ENCODE assay signal across 10 cellular contexts in genomic region chr12:114812858-114813761, GRCh38.
DNase-seq lines count a peak whose midpoint lies in the region; TF ChIP-seq lines count a peak whose summit lies in the region.
"Had no signal": no experiment of that assay in that cellular context is flagged by ENCODE, and none has a peak within 500 bp of the region (broad histone marks: within the 10 kb centered on the region; RNA-seq: fewer than 3 reads in every experiment).

No MANE protein-coding gene starts in this region.

- TF ChIP-seq CTCF in thyroid gland (IDR thresholded peaks at IDR 0.05) (no peak), GM13977 (IDR thresholded peaks at IDR 0.05; ENCODE audit: extremely low read depth, insufficient read depth, missing control alignments) (no peak)

- peak overlapping the region; percentile 1; the same call in 1 of the 2 replicates for H3K4me3 ChIP-seq in SJSA1
- H3K4me3 ChIP-seq in thyroid gland (replicated peaks in 1 of 3), result no peak overlapping the region
- H3K4me3 ChIP-seq: GM12878 had no signal

- peaks cover 15% of the 10 kb centered on the region; the same call in 1 of the 2 replicates for H3K4me1 ChIP-seq in SJSA1 (replicated peaks)
- H3K4me1 ChIP-seq in thyroid gland, result peaks cover 0 to 5% of the 10 kb centered on the region in 2 donors

- H3K27me3 ChIP-seq in SJSA1 (replicated peaks) (no peaks in the 10 kb centered on the region), thyroid gland (no peaks in the 10 kb centered on the region)

- DNase-seq in M059J (ENCODE audit: low read depth) (peak; percentile 84), SJSA1 (ENCODE audit: low read depth in 1 of 2, low spot score in 2 of 2) (peak; percentile 50 to 71), left kidney (ENCODE audit: low read depth, low spot score) (peak; percentile 85), thyroid gland (peak; percentile 59 to 60), posterior cingulate gyrus (no peak), NCI-H2081 (lab: John Stamatoyannopoulos, UW) (no peak), GM13977 (ENCODE audit: low spot score) (no peak)
- DNase-seq: activated CD4-positive, alpha-beta memory T cell treated with anti-CD3 and anti-CD28 coated beads, Interleukin-2, amount 10 ng/mL, durations not matched to agents 7 days and 5 days; dermis blood vessel endothelial cell had no signal

- 21 to 24% methylated on average over 19 of the region's 19 CpGs for WGBS in thyroid gland, 2 donors

- H3K27ac ChIP-seq in SJSA1 (peak overlapping the region; percentile 47), thyroid gland (peak overlapping the region; percentile 34 to 78 (median 72))

- TF ChIP-seq POLR2A in thyroid gland (IDR thresholded peaks at IDR 0.05), result peak in 1 of 2 donors; percentile 47

- no peaks in the 10 kb centered on the region for H3K9me3 ChIP-seq in SJSA1 (replicated peaks)
- no peaks in the 10 kb centered on the region for H3K9me3 ChIP-seq in thyroid gland

- H3K36me3 ChIP-seq in SJSA1 (no peaks in the 10 kb centered on the region), thyroid gland (no peaks in the 10 kb centered on the region)

- in situ Hi-C loops in GM13977 (cut with MboI; ENCODE audit: low pct_unique_long_range_greater_than_20kb, low sequenced_read_pairs, unreplicated experiment), result no loop called here

- intact Hi-C loops in thyroid gland (cut with DNase I), result no loop called here
- intact Hi-C loops in posterior cingulate gyrus (cut with DNase I), result no loop called here

Comparison
In these comparisons a context has a peak if more than half of its experiments do, and no peak if none do; other contexts are left out.
1. DNase-seq: peak in M059J (single experiment), SJSA1 (2 of 2), left kidney (single experiment) and thyroid gland (2 of 2); none in posterior cingulate gyrus (0 of 10), NCI-H2081 (0 of 2) and GM13977 (single experiment).